ENCODE assay signal across 2 cellular contexts in the genomic region with DNA sequence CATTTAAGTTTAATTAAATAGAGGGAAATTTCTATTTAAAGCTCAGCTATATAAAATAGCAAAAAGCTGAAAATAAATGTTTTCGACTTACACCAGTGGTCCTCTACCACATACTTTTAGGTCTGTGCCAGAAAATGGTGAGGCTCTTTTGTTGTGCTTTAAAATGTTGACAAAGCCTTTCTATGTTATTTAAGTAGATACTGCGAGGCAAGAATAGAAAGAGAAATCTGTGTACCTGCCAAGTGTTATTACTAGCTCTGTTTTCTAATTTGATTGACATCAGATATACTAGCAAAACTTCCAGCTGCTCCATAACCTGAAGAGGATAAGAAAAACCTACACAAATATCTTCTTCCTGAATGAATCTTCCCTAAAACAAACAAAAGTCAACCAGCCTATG.
TF ChIP-seq lines count a peak whose summit lies in the region.

No MANE protein-coding gene starts in this region.

TF ChIP-seq in GM23338, 12 proteins besides CTCF, POLR2A, EP300 and RAD21 (continued from another document and continues in another):
- TF ChIP-seq REST (IDR thresholded peaks at IDR 0.05; ENCODE audit: unreplicated experiment): no peak
- TF ChIP-seq, protein P1, sequence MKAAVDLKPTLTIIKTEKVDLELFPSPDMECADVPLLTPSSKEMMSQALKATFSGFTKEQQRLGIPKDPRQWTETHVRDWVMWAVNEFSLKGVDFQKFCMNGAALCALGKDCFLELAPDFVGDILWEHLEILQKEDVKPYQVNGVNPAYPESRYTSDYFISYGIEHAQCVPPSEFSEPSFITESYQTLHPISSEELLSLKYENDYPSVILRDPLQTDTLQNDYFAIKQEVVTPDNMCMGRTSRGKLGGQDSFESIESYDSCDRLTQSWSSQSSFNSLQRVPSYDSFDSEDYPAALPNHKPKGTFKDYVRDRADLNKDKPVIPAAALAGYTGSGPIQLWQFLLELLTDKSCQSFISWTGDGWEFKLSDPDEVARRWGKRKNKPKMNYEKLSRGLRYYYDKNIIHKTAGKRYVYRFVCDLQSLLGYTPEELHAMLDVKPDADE (IDR thresholded peaks at IDR 0.05): no peak
- TF ChIP-seq EZH2 (IDR thresholded peaks at IDR 0.05; ENCODE audit: low read depth, unreplicated experiment): no peak
- no peak for TF ChIP-seq ZNF331 (CRISPR knock-in tag; IDR thresholded peaks at IDR 0.05; ENCODE audit: low read depth)
- TF ChIP-seq POLR2AphosphoS5 (IDR thresholded peaks at IDR 0.05; ENCODE audit: low read depth): no peak
- TF ChIP-seq, protein P2, sequence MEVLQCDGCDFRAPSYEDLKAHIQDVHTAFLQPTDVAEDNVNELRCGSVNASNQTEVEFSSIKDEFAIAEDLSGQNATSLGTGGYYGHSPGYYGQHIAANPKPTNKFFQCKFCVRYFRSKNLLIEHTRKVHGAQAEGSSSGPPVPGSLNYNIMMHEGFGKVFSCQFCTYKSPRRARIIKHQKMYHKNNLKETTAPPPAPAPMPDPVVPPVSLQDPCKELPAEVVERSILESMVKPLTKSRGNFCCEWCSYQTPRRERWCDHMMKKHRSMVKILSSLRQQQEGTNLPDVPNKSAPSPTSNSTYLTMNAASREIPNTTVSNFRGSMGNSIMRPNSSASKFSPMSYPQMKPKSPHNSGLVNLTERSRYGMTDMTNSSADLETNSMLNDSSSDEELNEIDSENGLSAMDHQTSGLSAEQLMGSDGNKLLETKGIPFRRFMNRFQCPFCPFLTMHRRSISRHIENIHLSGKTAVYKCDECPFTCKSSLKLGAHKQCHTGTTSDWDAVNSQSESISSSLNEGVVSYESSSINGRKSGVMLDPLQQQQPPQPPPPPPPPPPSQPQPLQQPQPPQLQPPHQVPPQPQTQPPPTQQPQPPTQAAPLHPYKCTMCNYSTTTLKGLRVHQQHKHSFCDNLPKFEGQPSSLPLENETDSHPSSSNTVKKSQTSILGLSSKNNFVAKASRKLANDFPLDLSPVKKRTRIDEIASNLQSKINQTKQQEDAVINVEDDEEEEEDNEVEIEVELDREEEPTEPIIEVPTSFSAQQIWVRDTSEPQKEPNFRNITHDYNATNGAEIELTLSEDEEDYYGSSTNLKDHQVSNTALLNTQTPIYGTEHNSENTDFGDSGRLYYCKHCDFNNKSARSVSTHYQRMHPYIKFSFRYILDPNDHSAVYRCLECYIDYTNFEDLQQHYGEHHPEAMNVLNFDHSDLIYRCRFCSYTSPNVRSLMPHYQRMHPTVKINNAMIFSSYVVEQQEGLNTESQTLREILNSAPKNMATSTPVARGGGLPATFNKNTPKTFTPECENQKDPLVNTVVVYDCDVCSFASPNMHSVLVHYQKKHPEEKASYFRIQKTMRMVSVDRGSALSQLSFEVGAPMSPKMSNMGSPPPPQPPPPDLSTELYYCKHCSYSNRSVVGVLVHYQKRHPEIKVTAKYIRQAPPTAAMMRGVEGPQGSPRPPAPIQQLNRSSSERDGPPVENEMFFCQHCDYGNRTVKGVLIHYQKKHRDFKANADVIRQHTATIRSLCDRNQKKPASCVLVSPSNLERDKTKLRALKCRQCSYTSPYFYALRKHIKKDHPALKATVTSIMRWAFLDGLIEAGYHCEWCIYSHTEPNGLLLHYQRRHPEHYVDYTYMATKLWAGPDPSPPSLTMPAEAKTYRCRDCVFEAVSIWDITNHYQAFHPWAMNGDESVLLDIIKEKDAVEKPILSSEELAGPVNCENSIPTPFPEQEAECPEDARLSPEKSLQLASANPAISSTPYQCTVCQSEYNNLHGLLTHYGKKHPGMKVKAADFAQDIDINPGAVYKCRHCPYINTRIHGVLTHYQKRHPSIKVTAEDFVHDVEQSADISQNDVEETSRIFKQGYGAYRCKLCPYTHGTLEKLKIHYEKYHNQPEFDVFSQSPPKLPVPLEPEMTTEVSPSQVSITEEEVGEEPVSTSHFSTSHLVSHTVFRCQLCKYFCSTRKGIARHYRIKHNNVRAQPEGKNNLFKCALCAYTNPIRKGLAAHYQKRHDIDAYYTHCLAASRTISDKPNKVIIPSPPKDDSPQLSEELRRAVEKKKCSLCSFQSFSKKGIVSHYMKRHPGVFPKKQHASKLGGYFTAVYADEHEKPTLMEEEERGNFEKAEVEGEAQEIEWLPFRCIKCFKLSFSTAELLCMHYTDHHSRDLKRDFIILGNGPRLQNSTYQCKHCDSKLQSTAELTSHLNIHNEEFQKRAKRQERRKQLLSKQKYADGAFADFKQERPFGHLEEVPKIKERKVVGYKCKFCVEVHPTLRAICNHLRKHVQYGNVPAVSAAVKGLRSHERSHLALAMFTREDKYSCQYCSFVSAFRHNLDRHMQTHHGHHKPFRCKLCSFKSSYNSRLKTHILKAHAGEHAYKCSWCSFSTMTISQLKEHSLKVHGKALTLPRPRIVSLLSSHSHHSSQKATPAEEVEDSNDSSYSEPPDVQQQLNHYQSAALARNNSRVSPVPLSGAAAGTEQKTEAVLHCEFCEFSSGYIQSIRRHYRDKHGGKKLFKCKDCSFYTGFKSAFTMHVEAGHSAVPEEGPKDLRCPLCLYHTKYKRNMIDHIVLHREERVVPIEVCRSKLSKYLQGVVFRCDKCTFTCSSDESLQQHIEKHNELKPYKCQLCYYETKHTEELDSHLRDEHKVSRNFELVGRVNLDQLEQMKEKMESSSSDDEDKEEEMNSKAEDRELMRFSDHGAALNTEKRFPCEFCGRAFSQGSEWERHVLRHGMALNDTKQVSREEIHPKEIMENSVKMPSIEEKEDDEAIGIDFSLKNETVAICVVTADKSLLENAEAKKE (CRISPR knock-in tag; IDR thresholded peaks at IDR 0.05): no peak
- TF ChIP-seq JUNB (IDR thresholded peaks at IDR 0.05; ENCODE audit: unreplicated experiment): no peak
- no peak for TF ChIP-seq CREB1 (CRISPR knock-in tag; IDR thresholded peaks at IDR 0.05; ENCODE audit: low read depth)
- TF ChIP-seq NANOG (IDR thresholded peaks at IDR 0.05; ENCODE audit: borderline replicate concordance): no peak
- TF ChIP-seq ZNF114 (CRISPR knock-in tag; IDR thresholded peaks at IDR 0.05): no peak

TF ChIP-seq in GM12878, 131 proteins besides CTCF, POLR2A, EP300 and RAD21:
- no peak for TF ChIP-seq RAD51 (IDR thresholded peaks at IDR 0.05)
- TF ChIP-seq PKNOX1 (IDR thresholded peaks at IDR 0.05): peak; percentile 71
